29 cellular contexts compared by ENCODE assay signal in the genomic region with DNA sequence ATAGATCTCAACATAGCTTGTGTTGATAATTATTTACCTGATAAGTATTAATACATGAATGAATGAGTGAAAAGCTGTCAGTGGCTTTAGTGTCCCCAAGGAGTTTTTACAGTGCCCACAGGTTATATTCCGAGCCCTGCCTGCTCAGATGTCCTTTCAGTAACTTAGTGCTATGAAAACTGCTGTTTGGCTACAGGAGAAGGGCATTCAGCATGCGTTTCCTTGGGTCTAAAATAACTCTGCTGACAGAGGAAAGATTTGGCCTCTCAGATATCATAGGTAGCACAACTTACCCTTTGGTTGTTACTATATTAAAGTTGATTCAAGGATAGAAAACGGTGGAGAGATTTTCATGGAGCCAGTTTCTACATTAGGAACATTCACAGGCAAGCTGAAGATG.
"Had no signal": no experiment of that assay in that cellular context is flagged by ENCODE, and none has a peak within 500 bp of the region (broad histone marks: within the 10 kb centered on the region; RNA-seq: fewer than 3 reads in every experiment).

No MANE protein-coding gene starts in this region.

- H3K4me1 ChIP-seq: adrenal gland, colonic mucosa, esophagus squamous epithelium had no signal

- H3K27ac ChIP-seq: adrenal gland, body of pancreas, colonic mucosa, epithelial cell of prostate, esophagus squamous epithelium, WERI-Rb-1 had no signal

- ATAC-seq: activated CD4-positive, CD25-positive, alpha-beta regulatory T cell treated with anti-CD3 and anti-CD28 coated beads, Interleukin-2, amount 50 U/mL, for 24 hours; activated CD8-positive, alpha-beta memory T cell treated with anti-CD3 and anti-CD28 coated beads, Interleukin-2, amount 10 ng/mL, durations not matched to agents 7 days and 5 days; activated CD8-positive, alpha-beta T cell treated with anti-CD3 and anti-CD28 coated beads, Interleukin-2, amount 10 ng/mL, durations not matched to agents 7 days and 5 days; activated naive CD8-positive, alpha-beta T cell treated with anti-CD3 and anti-CD28 coated beads, Interleukin-2, amount 50 U/mL, for 24 hours; body of pancreas; T-helper 17 cell had no signal

- H3K9me3 ChIP-seq: adrenal gland, body of pancreas, colonic mucosa, esophagus squamous epithelium had no signal

- DNase-seq: activated B cell treated with CpG ODN at 0.5 μM for 24 hours; activated CD4-positive, alpha-beta memory T cell treated with anti-CD3 and anti-CD28 coated beads for 36 hours; activated CD4-positive, alpha-beta T cell treated with anti-CD3 and anti-CD28 coated beads for 48 hours; activated CD4-positive, alpha-beta T cell treated with anti-CD3 and anti-CD28 coated beads, Interleukin-2, amount 50 U/mL, for 1 hour; activated CD8-positive, alpha-beta memory T cell treated with anti-CD3 and anti-CD28 coated beads, Interleukin-2, amount 10 ng/mL, durations not matched to agents 7 days and 5 days; activated CD8-positive, alpha-beta memory T cell treated with anti-CD3 and anti-CD28 coated beads, Interleukin-2, amount 50 U/mL, for 4 hours; activated CD8-positive, alpha-beta T cell treated with anti-CD3 and anti-CD28 coated beads, Interleukin-2, amount 10 ng/mL, durations not matched to agents 7 days and 5 days; activated effector memory CD4-positive, alpha-beta T cell treated with anti-CD3 and anti-CD28 coated beads, Interleukin-2, amount 50 U/mL, for 16 hours; activated naive CD4-positive, alpha-beta T cell treated with anti-CD3 and anti-CD28 coated beads for 36 hours; activated naive CD8-positive, alpha-beta T cell treated with anti-CD3 and anti-CD28 coated beads for 36 hours; activated naive CD8-positive, alpha-beta T cell treated with anti-CD3 and anti-CD28 coated beads, Interleukin-2, amount 50 U/mL, for 24 hours; activated T-cell treated with anti-CD3 and anti-CD28 coated beads, Interleukin-2, amount 50 U/mL, for 1 hour; activated T-cell treated with anti-CD3 and anti-CD28 coated beads, Interleukin-2, amount 50 U/mL, for 48 hours; adrenal gland; amygdala; aorta; body of pancreas; central memory CD4-positive, alpha-beta T cell; cerebellar nuclear complex; colonic mucosa; effector CD8-positive, alpha-beta T cell; esophagus squamous epithelium; foreskin melanocyte; T-helper 1 cell; T-helper 17 cell; T1000; WERI-Rb-1 had no signal

- H3K36me3 ChIP-seq: adrenal gland, colonic mucosa, esophagus squamous epithelium, WERI-Rb-1 had no signal

- H3K4me3 ChIP-seq: adrenal gland, body of pancreas, colonic mucosa, esophagus squamous epithelium had no signal

- H3K27me3 ChIP-seq: adrenal gland, body of pancreas, colonic mucosa, esophagus squamous epithelium had no signal
